Comparison of ENCODE assay signal across 8 cellular contexts in the genomic region with DNA sequence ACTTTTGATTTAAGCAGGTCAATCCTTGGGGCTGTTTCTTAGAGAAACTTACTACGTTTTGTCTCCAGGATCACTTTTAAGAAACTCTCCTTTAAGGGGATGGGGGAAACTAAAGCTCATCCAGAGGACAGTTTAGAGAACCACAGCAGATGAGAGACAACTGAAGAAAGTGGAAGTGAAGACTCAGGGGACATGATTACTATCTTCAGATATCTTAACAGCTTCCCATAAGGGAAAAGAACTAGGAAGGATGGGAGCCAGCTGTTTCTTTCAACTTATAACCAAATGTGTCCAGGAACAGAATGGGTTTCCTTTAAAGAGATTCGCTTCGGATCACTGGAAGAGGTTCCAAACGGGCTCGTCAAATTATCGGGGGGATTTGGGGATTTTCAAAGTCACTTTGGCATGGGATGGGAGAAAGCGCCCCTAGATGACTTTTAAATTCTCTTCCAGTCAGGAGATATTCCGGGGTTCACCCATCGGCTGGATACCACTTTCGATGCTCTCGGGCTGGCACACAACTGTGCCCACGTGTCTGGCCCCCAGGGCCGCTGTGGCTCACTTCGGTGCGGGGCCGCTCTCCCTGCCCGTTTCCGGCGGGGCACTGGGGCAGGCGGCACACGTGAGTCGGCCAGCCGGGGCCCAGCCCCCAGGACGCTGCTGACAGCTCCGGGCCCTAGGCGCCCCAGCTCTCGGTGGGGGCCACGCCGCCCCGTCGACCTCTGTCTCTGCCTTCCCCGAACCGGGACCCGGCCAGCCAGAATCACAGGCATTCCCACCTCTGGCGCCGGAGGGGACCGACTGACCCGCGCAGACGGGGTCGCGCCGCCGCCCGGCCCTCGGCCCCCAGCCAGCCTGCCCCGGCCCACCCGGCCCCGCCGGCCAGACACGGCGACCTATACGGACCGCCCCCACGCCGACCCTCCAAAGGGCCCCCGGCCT. TPM values are rescaled to one million over a fixed set of nuclear protein-coding genes. Genes with fewer than 3 reads are reported as not detected.
DNase-seq lines count a peak whose midpoint lies in the region; ATAC-seq, FAIRE-seq and TF ChIP-seq lines count a peak whose summit lies in the region.

No MANE protein-coding gene starts in this region.

- H3K9ac ChIP-seq in K562 (ENCODE audit: insufficient read depth in 1 of 2, low read depth in 2 of 2, low read length in 2 of 2) (peak overlapping the region; percentile 78 to 94), iPS-20b (ENCODE audit: low read depth, low read length) (peak overlapping the region; percentile 64; the same call in 1 of the 2 replicates)

- FAIRE-seq in K562 (lab: Jason Lieb, UNC) (peak; percentile 62), small intestine (lab: Jason Lieb, UNC) (no peak)

- in situ Hi-C loops in K562 (cut with MboI), result no loop called here

- no peak; the same call in 1 of the 2 replicates for TF ChIP-seq POLR2A in K562 (conservative IDR thresholded peaks at IDR 0.05)

- H3K27ac ChIP-seq in K562 (ENCODE audit: extremely low read depth, low read depth, low read length), result peak overlapping the region; percentile 80
- H3K27ac ChIP-seq in iPS-20b (ENCODE audit: low read length), result no peak overlapping the region
- H3K27ac ChIP-seq in small intestine (ENCODE audit: low read depth in 1 of 2, low read length in 1 of 2), result peak overlapping the region; percentile 94 to 98

- intact Hi-C loops in K562 (cut with micrococcal nuclease), result loop anchor here (2.0 to 10.0 kb wide), 2 partner anchors 80 to 196 kb away; no protein-coding TSS in a partner anchor

- H3K4me1 ChIP-seq in K562 (replicated peaks in 1 of 2; ENCODE audit: control insufficient read depth in 2 of 2, insufficient read depth in 2 of 2, low read length in 2 of 2), result peaks cover 35 to 57% of the 10 kb centered on the region in 2 experiments
- H3K4me1 ChIP-seq in iPS-20b (ENCODE audit: insufficient read depth, low read length), result peaks cover 14% of the 10 kb centered on the region
- peaks cover 0 to 3% of the 10 kb centered on the region in 2 donors for H3K4me1 ChIP-seq in small intestine (ENCODE audit: control insufficient read depth in 2 of 2, insufficient read depth in 1 of 2, low read depth in 1 of 2, low read length in 1 of 2)

- WGBS in K562 (ENCODE audit: insufficient coverage, low coverage, missing lambda C conversion rate), result 6% methylated on average over 33 of the region's 57 CpGs
- whole genome bisulfite sequencing in small intestine, 3 donors, result 3 to 8% (median 6%) methylated on average over 32 to 57 of the region's 57 CpGs

- no peak for TF ChIP-seq CTCF in K562 (IDR thresholded peaks at IDR 0.05 in 2 of 3, conservative IDR thresholded peaks at IDR 0.05 in 1 of 3; ENCODE audit: insufficient read depth in 2 of 3, low read depth in 1 of 3, low read length in 3 of 3)

- TSS peak; percentile 48 for BruUV-seq in K562 (replicated peaks; lab: Mats Ljungman, UMichigan)

- no peak; the same call in 1 of the 2 replicates for TF ChIP-seq EP300 in K562 (IDR thresholded peaks at IDR 0.05; ENCODE audit: low read length)

- H3K36me3 ChIP-seq in K562 (ENCODE audit: control insufficient read depth, insufficient read depth, low read length) (no peaks in the 10 kb centered on the region), iPS-20b (ENCODE audit: insufficient read depth, low read depth, low read length) (no peaks in the 10 kb centered on the region), small intestine (ENCODE audit: control insufficient read depth in 2 of 2, insufficient read depth in 2 of 2, low read length in 2 of 2) (no peaks in the 10 kb centered on the region)

- TF ChIP-seq RAD21 in K562 (CRISPR knock-in tag; conservative IDR thresholded peaks at IDR 0.05 in 1 of 2, IDR thresholded peaks at IDR 0.05 in 1 of 2), result no peak

- no peaks in the 10 kb centered on the region for H3K9me1 ChIP-seq in K562 (ENCODE audit: control insufficient read depth, insufficient read depth, low read length)

- H2AFZ ChIP-seq in K562 (ENCODE audit: low read depth, low read length), result peak overlapping the region; percentile 89

- no peaks in the 10 kb centered on the region for H3K9me3 ChIP-seq in K562 (replicated peaks; ENCODE audit: control insufficient read depth, insufficient read depth, low read depth, low read length)
- H3K9me3 ChIP-seq in iPS-20b (ENCODE audit: insufficient read depth, low read depth, low read length), result no peaks in the 10 kb centered on the region
- no peaks in the 10 kb centered on the region for H3K9me3 ChIP-seq in small intestine (ENCODE audit: control insufficient read depth, low read depth)

- POLR2A ChIA-PET in K562 (lab: Yijun Ruan, JAX), result interaction anchor here (0.6 to 1.2 kb wide), 8 partner anchors 15 to 793 kb away, joined by 3 to 5 read pairs (median 3); no protein-coding TSS in a partner anchor

- H3K27me3 ChIP-seq in K562 (ENCODE audit: control insufficient read depth in 2 of 2, insufficient read depth in 2 of 2, low read length in 2 of 2), result no peaks in the 10 kb centered on the region
- peaks cover 26% of the 10 kb centered on the region for H3K27me3 ChIP-seq in iPS-20b (ENCODE audit: insufficient read depth, low read length)
- H3K27me3 ChIP-seq in small intestine (ENCODE audit: control insufficient read depth in 2 of 2, insufficient read depth in 2 of 2, low read length in 2 of 2), result no peaks in the 10 kb centered on the region

- H3K4me2 ChIP-seq in K562 (ENCODE audit: insufficient read depth, low read length), result peak overlapping the region; percentile 71

- H4K20me1 ChIP-seq in K562 (replicated peaks; ENCODE audit: control insufficient read depth, insufficient read depth, low read length), result peaks cover 20% of the 10 kb centered on the region

- ATAC-seq in GM21360 (IDR thresholded peaks at IDR 0.05; ENCODE audit: unreplicated experiment), result peak; percentile 48
- peak; percentile 66 for ATAC-seq in K562

- CTCF ChIA-PET in K562 (lab: Yijun Ruan, JAX; ENCODE audit: low intra/inter-chr PET ratio), result no interaction called here

- DNase-seq in DMS 273 (lab: John Stamatoyannopoulos, UW; ENCODE audit: unreplicated experiment) (peak; percentile 100), HuH-7.5 (ENCODE audit: low spot score) (peak; percentile 64), T-helper 9 cell (peak; percentile 6), K562 (ENCODE audit: extremely low read depth in 1 of 4, low spot score in 3 of 4) (peak in 2 of 4 experiments; percentile 58 to 60), small intestine (peak; percentile 45)
- no peak for DNase-seq in NK-92 treated with Interleukin-12 subunit alpha and Interleukin-12 subunit beta, amount 100 ng/mL, for 24 hours (lab: John Stamatoyannopoulos, UW)

- peaks cover 63% of the 10 kb centered on the region for H3K79me2 ChIP-seq in K562 (ENCODE audit: control insufficient read depth, insufficient read depth, low read length)

- H3K4me3 ChIP-seq in K562 (peak overlapping the region; percentile 66), iPS-20b (ENCODE audit: low read length) (peak overlapping the region; percentile 75), small intestine (ENCODE audit: low read depth in 1 of 2, low read length in 2 of 2) (peak overlapping the region; percentile 86 to 100)

TF ChIP-seq in K562, 482 proteins besides CTCF, POLR2A, EP300 and RAD21 (continues in another document):
- TF ChIP-seq TAF15 (IDR thresholded peaks at IDR 0.05; ENCODE audit: low read depth, low read length) (no peak), PHB (CRISPR knock-in tag; IDR thresholded peaks at IDR 0.05) (0 out of 2 replicates have a peak, but pooled peaks have one; percentile 23), SMARCE1 (IDR thresholded peaks at IDR 0.05) (peak; percentile 35; the same call in 1 of the 2 replicates), BRCA1 (IDR thresholded peaks at IDR 0.05) (no peak), BRCA1 (CRISPR knock-in tag; IDR thresholded peaks at IDR 0.05) (no peak), ZNF644 (tag; IDR thresholded peaks at IDR 0.05; ENCODE audit: low read depth) (0 out of 2 replicates have a peak, but pooled peaks have one; percentile 2), ZBTB7A (IDR thresholded peaks at IDR 0.05; ENCODE audit: borderline replicate concordance, control insufficient read depth, low read depth, low read length) (peak; percentile 10; the same call in 1 of the 2 replicates), MEF2A (IDR thresholded peaks at IDR 0.05; ENCODE audit: control insufficient read depth, low read depth, low read length) (no peak), RBM25 (IDR thresholded peaks at IDR 0.05; ENCODE audit: low read depth, low read length, severe bottlenecking) (no peak), KAT7 (CRISPR knock-in tag; IDR thresholded peaks at IDR 0.05; ENCODE audit: borderline replicate concordance) (no peak)

RNA-seq across cellular contexts. Expression of gene SCMH1, which starts 1.0 kb away (rescaled TPM):
- total RNA-seq in K562 (2011; cell fraction: chromatin; rRNA removed; ENCODE audit: low replicate concordance), result 86.3 and 90.3 TPM in 2 replicates
- total RNA-seq in K562 (2011; cell fraction: nucleolus; rRNA removed), result 47.4 and 64.9 TPM in 2 replicates
- total RNA-seq in K562 (2011; cell fraction: nucleoplasm; rRNA removed), result 66.9 and 67.4 TPM in 2 replicates
- 26.8 and 30.5 TPM in 2 replicates for total RNA-seq in K562 (2014; rRNA removed)
- 19.2 and 19.8 TPM in 2 replicates for total RNA-seq in K562 (2014; rRNA removed; fragmentation: Illumina TruSeq; extraction: Trizol)
- 24.3 and 27.6 TPM in 2 replicates for total RNA-seq in K562 (2015; rRNA removed; fragmentation: Illumina TruSeq; extraction: Trizol)
- total RNA-seq in K562 (2021), result 32.0 and 33.0 TPM in 2 replicates
- polyA plus RNA-seq in K562 (2011; rRNA removed), result 32.3 and 37.6 TPM in 2 replicates
- polyA plus RNA-seq in K562 (2011; cell fraction: cytosol; rRNA removed), result 35.5 and 35.8 TPM in 2 replicates
- polyA plus RNA-seq in K562 (2011; cell fraction: nucleus; rRNA removed), result 78.5 and 122 TPM in 2 replicates
- 26.6 and 40.9 TPM in 2 replicates for polyA plus RNA-seq in K562 (2012)
- polyA plus RNA-seq in K562 (2014; fragmentation: Illumina TruSeq; extraction: Trizol), result 35.3 and 37.0 TPM in 2 replicates
- 10 to 100 TPM in 1 of 2 experiments, 1 to 10 TPM in 1; 8.5 to 14.0 TPM for polyA plus RNA-seq in K562 (2014; fragmentation: Nextera tagmentation; extraction: Ambion mirVana)
- polyA plus RNA-seq in K562 (2014; rRNA removed), result 27.6 and 27.9 TPM in 2 replicates
- polyA minus RNA-seq in K562 (2011; rRNA and poly(A)+ RNA removed), result 33.1 and 40.4 TPM in 2 replicates
- 16.2 and 17.2 TPM in 2 replicates for polyA minus RNA-seq in K562 (2011; cell fraction: cytosol; rRNA and poly(A)+ RNA removed)
- polyA minus RNA-seq in K562 (2011; cell fraction: nucleus; rRNA and poly(A)+ RNA removed), result 36.2 and 36.3 TPM in 2 replicates
- polyA plus RNA-seq in small intestine, result 10 to 100 TPM; 14.5 to 23.2 (median 22.5) TPM
